In the genomic region with DNA sequence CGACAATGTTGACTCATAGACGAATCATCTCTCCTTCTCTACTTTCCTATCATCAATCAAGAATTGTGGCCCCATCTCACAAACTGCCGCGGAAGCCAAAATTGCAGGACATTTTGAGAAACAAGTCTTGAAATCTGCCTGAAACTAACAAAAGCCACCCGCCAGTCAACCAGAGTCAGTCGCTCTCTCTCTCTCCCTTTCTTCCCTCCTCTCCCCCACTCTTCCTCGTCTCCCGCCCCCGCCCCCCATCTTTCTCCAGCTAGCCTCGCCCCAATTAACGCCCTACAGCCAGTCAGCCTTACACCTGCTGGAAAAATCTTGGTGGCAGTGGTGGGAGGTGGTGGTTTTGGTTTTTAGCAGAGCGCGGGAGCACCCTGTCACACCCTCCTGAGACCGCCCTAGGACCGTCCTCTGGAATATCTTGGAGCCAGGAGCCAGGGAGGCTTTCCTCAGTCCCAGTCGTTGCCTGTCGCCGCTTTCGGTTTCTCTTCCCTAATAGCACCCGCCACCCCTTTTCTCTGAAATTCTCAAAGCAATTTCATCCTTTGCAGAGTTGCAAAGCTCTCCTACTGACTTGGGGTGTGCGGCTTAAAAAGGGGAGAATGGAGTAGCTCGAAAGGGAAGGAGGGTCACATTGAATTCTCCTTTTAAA, we compare ENCODE assay signal across 8 cellular contexts.
DNase-seq lines count a peak whose midpoint lies in the region; ATAC-seq and TF ChIP-seq lines count a peak whose summit lies in the region.

No MANE protein-coding gene starts in this region.

- peaks cover 12% of the 10 kb centered on the region for H3K27me3 ChIP-seq in A673 (replicated peaks; ENCODE audit: insufficient read depth, low read depth, low read length, poor library complexity)

- H3K9me3 ChIP-seq in A673 (ENCODE audit: low read depth, low read length, poor library complexity, severe bottlenecking), result no peaks in the 10 kb centered on the region

- DNase-seq in A673 (ENCODE audit: low spot score) (peak; percentile 48), HFFc6 (no peak), memory B cell (ENCODE audit: low spot score in 2 of 2) (no peak), OCI-M2 (lab: John Stamatoyannopoulos, UW; ENCODE audit: unreplicated experiment) (no peak), foreskin melanocyte (no peak)
- DNase-seq in activated naive CD8-positive, alpha-beta T cell treated with anti-CD3 and anti-CD28 coated beads, Interleukin-2, amount 50 U/mL, for 24 hours, result no peak

- H3K4me1 Mint-ChIP-seq in HFFc6 (ENCODE audit: low read depth), result peaks cover 37% of the 10 kb centered on the region
- peaks cover 52% of the 10 kb centered on the region for H3K4me1 Mint-ChIP-seq in activated naive CD8-positive, alpha-beta T cell treated with anti-CD3 and anti-CD28 coated beads, Interleukin-2, amount 50 U/mL, for 24 hours
- H3K4me1 Mint-ChIP-seq in memory B cell, result peaks cover 34% of the 10 kb centered on the region

- peak; percentile 12 for ATAC-seq in activated naive CD8-positive, alpha-beta T cell treated with anti-CD3 and anti-CD28 coated beads, Interleukin-2, amount 50 U/mL, for 24 hours
- ATAC-seq in memory B cell (ENCODE audit: low read depth), result peak; percentile 33
- no peak for ATAC-seq in HG03469 (IDR thresholded peaks at IDR 0.05; ENCODE audit: unreplicated experiment)

- H3K4me3 ChIP-seq in A673 (ENCODE audit: low read depth, low read length, poor library complexity, severe bottlenecking) (peak overlapping the region; percentile 56), urinary bladder (ENCODE audit: low read depth, low read length) (peak overlapping the region; percentile 37)

- intact Hi-C loops in A673 (cut with micrococcal nuclease; ENCODE audit: unreplicated experiment), result loop anchor here (2.0 to 10.0 kb wide), 3 partner anchors 377 to 1947 kb away; no protein-coding TSS in a partner anchor

- BruUV-seq in A673 (replicated peaks; lab: Mats Ljungman, UMichigan), result no TSS peak

- 13% methylated on average over 22 of the region's 22 CpGs for WGBS in urinary bladder

- H3K27ac Mint-ChIP-seq in HFFc6 (no peak overlapping the region), memory B cell (peak overlapping the region; percentile 35)
- H3K27ac Mint-ChIP-seq in activated naive CD8-positive, alpha-beta T cell treated with anti-CD3 and anti-CD28 coated beads, Interleukin-2, amount 50 U/mL, for 24 hours, result no peak overlapping the region

- H3K27ac ChIP-seq in A673 (ENCODE audit: low read depth, low read length, poor library complexity, severe bottlenecking), result no peak overlapping the region
- no peak overlapping the region for H3K27ac ChIP-seq in urinary bladder (ENCODE audit: low read depth)

- TF ChIP-seq CTCF in A673 (conservative IDR thresholded peaks at IDR 0.05; ENCODE audit: low read depth, low read length), result no peak
- TF ChIP-seq CTCF in HFFc6 (IDR thresholded peaks at IDR 0.05), result no peak

- H3K9me3 Mint-ChIP-seq in HFFc6 (no peaks in the 10 kb centered on the region), memory B cell (peaks cover 7% of the 10 kb centered on the region)
- H3K9me3 Mint-ChIP-seq in activated naive CD8-positive, alpha-beta T cell treated with anti-CD3 and anti-CD28 coated beads, Interleukin-2, amount 50 U/mL, for 24 hours, result no peaks in the 10 kb centered on the region

- H3K36me3 Mint-ChIP-seq in HFFc6 (ENCODE audit: low read depth) (no peaks in the 10 kb centered on the region; the same call in 1 of the 2 replicates), memory B cell (peaks cover 7% of the 10 kb centered on the region)
- H3K36me3 Mint-ChIP-seq in activated naive CD8-positive, alpha-beta T cell treated with anti-CD3 and anti-CD28 coated beads, Interleukin-2, amount 50 U/mL, for 24 hours (ENCODE audit: low read depth), result no peaks in the 10 kb centered on the region

- H3K4me3 Mint-ChIP-seq in HFFc6 (peak overlapping the region; percentile 59), memory B cell (peak overlapping the region; percentile 85)
- peak overlapping the region; percentile 70 for H3K4me3 Mint-ChIP-seq in activated naive CD8-positive, alpha-beta T cell treated with anti-CD3 and anti-CD28 coated beads, Interleukin-2, amount 50 U/mL, for 24 hours

- H3K4me1 ChIP-seq in A673 (ENCODE audit: insufficient read depth, low read length, poor library complexity, severe bottlenecking) (peaks cover 11% of the 10 kb centered on the region), urinary bladder (ENCODE audit: insufficient read depth) (peaks cover 2% of the 10 kb centered on the region)

- H3K27me3 Mint-ChIP-seq in HFFc6 (ENCODE audit: insufficient read depth), result peaks cover 69% of the 10 kb centered on the region
- peaks cover 83% of the 10 kb centered on the region for H3K27me3 Mint-ChIP-seq in activated naive CD8-positive, alpha-beta T cell treated with anti-CD3 and anti-CD28 coated beads, Interleukin-2, amount 50 U/mL, for 24 hours
- peaks cover 40% of the 10 kb centered on the region for H3K27me3 Mint-ChIP-seq in memory B cell

- H3K36me3 ChIP-seq in A673 (ENCODE audit: insufficient read depth, low read length, poor library complexity, severe bottlenecking) (no peaks in the 10 kb centered on the region), urinary bladder (ENCODE audit: insufficient read depth) (no peaks in the 10 kb centered on the region)

- CTCF ChIA-PET in A673 (lab: Charles Lee), result no interaction called here

- POLR2A ChIA-PET in A673 (lab: Charles Lee; ENCODE audit: low non-redundant PET), result no interaction called here
